Comparison of ENCODE assay signal across 8 cellular contexts in the genomic region with DNA sequence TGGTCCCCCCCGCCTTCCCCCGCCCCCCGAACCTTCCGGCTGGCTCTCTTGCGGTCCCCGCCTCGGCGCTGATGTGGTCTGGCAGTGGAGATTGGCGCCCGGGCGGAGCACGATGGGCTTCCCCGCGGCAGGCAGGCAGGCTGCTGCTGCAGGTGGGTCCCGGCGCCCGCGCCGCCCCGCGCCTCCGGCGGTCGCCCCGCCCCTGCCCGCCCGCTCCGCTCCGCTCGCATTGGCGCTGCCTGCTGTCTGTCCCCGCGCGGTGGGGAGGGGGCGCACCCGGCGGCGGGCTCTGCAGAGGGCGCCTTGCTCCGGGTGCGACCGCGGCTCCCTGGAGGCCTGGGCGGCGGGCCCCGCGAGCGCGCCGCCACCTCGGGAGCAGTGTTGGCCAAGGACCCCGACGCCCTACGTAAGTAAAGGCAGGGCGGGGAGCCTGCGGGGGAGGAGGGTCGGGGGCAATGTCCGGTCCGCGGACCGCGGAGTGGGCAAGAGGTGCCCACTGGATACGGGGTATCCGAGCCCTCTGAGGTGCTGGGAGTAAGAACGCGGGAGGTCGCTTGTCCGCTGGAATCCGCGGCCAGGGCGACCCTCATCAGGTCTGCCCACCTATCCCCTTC. TPM values are rescaled to one million over a fixed set of nuclear protein-coding genes. Genes with fewer than 3 reads are reported as not detected.
DNase-seq lines count a peak whose midpoint lies in the region; ATAC-seq and TF ChIP-seq lines count a peak whose summit lies in the region.

A gene with protein sequence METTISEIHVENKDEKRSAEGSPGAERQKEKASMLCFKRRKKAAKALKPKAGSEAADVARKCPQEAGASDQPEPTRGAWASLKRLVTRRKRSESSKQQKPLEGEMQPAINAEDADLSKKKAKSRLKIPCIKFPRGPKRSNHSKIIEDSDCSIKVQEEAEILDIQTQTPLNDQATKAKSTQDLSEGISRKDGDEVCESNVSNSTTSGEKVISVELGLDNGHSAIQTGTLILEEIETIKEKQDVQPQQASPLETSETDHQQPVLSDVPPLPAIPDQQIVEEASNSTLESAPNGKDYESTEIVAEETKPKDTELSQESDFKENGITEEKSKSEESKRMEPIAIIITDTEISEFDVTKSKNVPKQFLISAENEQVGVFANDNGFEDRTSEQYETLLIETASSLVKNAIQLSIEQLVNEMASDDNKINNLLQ (plus strand): TSS at position 292 of the 614 bp plus-strand sequence. CDS start 2,896 bp downstream, outside the sequence.

- WGBS in thymus, result under 1% methylated on average over 71 of the region's 71 CpGs

- TF ChIP-seq CTCF in PC-9 (conservative IDR thresholded peaks at IDR 0.05) (no peak), osteocyte (IDR thresholded peaks at IDR 0.05) (no peak)

- peak within 1 kb of the TSS; percentile 83 for H3K4me3 Mint-ChIP-seq in osteocyte (ENCODE audit: unreplicated experiment)

- ATAC-seq in GM19023 (IDR thresholded peaks at IDR 0.05; ENCODE audit: unreplicated experiment) (peak; percentile 83), HG03442 (IDR thresholded peaks at IDR 0.05; ENCODE audit: unreplicated experiment) (peak; percentile 57)

- H4K20me1 ChIP-seq in PC-9 (ENCODE audit: insufficient read depth), result no peaks in the 10 kb centered on the region

- H3K9me3 Mint-ChIP-seq in osteocyte (ENCODE audit: unreplicated experiment), result no peaks in the 10 kb centered on the region

- peak within 1 kb of the TSS; percentile 94 for H3K4me2 ChIP-seq in PC-9

- peak within 1 kb of the TSS; percentile 86 for H3K27ac Mint-ChIP-seq in osteocyte (ENCODE audit: unreplicated experiment)

- H3K36me3 Mint-ChIP-seq in osteocyte (ENCODE audit: unreplicated experiment), result peaks cover 6% of the 10 kb centered on the region

- H3K27me3 ChIP-seq in PC-9 (ENCODE audit: insufficient read depth, low read depth) (no peaks in the 10 kb centered on the region), thymus (ENCODE audit: control insufficient read depth, insufficient read depth) (no peaks in the 10 kb centered on the region)

- H3K4me3 ChIP-seq in PC-9 (peak within 1 kb of the TSS; percentile 65), thymus (ENCODE audit: low read length) (peak within 1 kb of the TSS; percentile 65)

- H3K9me3 ChIP-seq in PC-9 (ENCODE audit: insufficient read depth, low read depth), result no peaks in the 10 kb centered on the region
- no peaks in the 10 kb centered on the region for H3K9me3 ChIP-seq in thymus (ENCODE audit: control insufficient read depth)

- peak; percentile 83 for DNase-seq in AG08396 (ENCODE audit: low spot score)
- DNase-seq in PC-9, result peak; percentile 35 to 62
- peak; percentile 64 for DNase-seq in activated gamma-delta T cell (lab: John Stamatoyannopoulos, UW)
- DNase-seq in glomerular visceral epithelial cell (ENCODE audit: extremely low spot score), result peak; percentile 72
- peak; percentile 88 for DNase-seq in osteocyte (ENCODE audit: extremely low spot score, unreplicated experiment)

- peaks cover 34% of the 10 kb centered on the region; the same call in 1 of the 2 replicates for H3F3A ChIP-seq in PC-9 (ENCODE audit: insufficient read depth, low read depth)

- CTCF ChIA-PET in PC-9 (lab: Charles Lee), result no interaction called here

- POLR2A ChIA-PET in PC-9 (lab: Charles Lee; ENCODE audit: unreplicated experiment), result interaction anchor here (0.6 kb wide), 1 partner anchor 29 kb away, joined by 8 read pairs; no protein-coding TSS in a partner anchor

- no peaks in the 10 kb centered on the region for H3K36me3 ChIP-seq in PC-9 (ENCODE audit: low read depth)
- peaks cover 5% of the 10 kb centered on the region for H3K36me3 ChIP-seq in thymus (ENCODE audit: control insufficient read depth, insufficient read depth)

- peaks cover 17% of the 10 kb centered on the region for H3K4me1 Mint-ChIP-seq in osteocyte (ENCODE audit: unreplicated experiment)

- H2AFZ ChIP-seq in PC-9, result peak within 1 kb of the TSS; percentile 83

- H3K9me2 ChIP-seq in PC-9 (ENCODE audit: insufficient read depth), result no peaks in the 10 kb centered on the region

- H3K27me3 Mint-ChIP-seq in osteocyte (ENCODE audit: unreplicated experiment), result no peaks in the 10 kb centered on the region

- H3K79me2 ChIP-seq in PC-9 (ENCODE audit: low read depth), result no peaks in the 10 kb centered on the region

- H3K27ac ChIP-seq in PC-9 (no peak within 1 kb of the TSS), thymus (ENCODE audit: low read depth) (no peak within 1 kb of the TSS)

- H3K4me1 ChIP-seq in PC-9 (replicated peaks; ENCODE audit: insufficient read depth), result peaks cover 7% of the 10 kb centered on the region; the same call in 1 of the 2 replicates
- H3K4me1 ChIP-seq in thymus (ENCODE audit: control insufficient read depth, insufficient read depth, low read length), result peaks cover 6% of the 10 kb centered on the region

- intact Hi-C loops in PC-9 (cut with micrococcal nuclease; ENCODE audit: unreplicated experiment), result no loop called here

- BruUV-seq in PC-9 (replicated peaks; lab: Mats Ljungman, UMichigan), result no TSS peak

RNA-seq across cellular contexts. Expression of the gene that starts here (rescaled TPM):
- total RNA-seq in PC-9 (2021) (0.60 and 0.72 TPM in 2 replicates), osteocyte (3.4 and 3.6 TPM in 2 replicates)
- polyA plus RNA-seq in thymus, result 0.71 TPM

Comparison
In these comparisons a context has a peak if more than half of its experiments do, and no peak if none do; other contexts are left out.
1. Peak in DNase-seq, H3K4me3 ChIP-seq and H3K4me2 ChIP-seq in PC-9; RNA of the gene not detected or under 1 TPM.